In the genomic region with DNA sequence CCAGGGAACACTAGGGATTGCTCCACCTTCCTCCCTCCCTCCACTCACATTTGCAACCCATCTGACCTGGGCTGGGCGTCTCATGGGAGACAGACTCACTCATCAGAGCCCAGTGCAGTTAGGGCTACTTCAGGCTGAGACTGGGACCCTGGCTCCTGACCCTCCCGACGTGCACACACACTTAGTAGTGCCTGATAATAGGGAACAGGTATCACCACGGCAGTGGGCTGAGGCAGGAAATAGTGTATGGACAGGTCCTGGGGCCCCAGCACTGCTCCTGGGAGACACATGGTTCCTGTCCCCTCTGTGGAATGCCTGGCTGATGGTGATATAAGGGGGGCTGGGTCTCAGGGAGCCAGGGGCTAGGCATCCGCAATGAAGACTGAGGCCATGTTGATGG, we compare ENCODE assay signal across 22 cellular contexts. TPM values are rescaled to one million over a fixed set of nuclear protein-coding genes. Genes with fewer than 3 reads are reported as not detected.
DNase-seq lines count a peak whose midpoint lies in the region; ATAC-seq and TF ChIP-seq lines count a peak whose summit lies in the region.
"Had no signal": no experiment of that assay in that cellular context is flagged by ENCODE, and none has a peak within 500 bp of the region (broad histone marks: within the 10 kb centered on the region; RNA-seq: fewer than 3 reads in every experiment).

No MANE protein-coding gene starts in this region.

- no peak overlapping the region for H3K27ac Mint-ChIP-seq in activated naive CD8-positive, alpha-beta T cell treated with anti-CD3 and anti-CD28 coated beads, Interleukin-2, amount 10 ng/mL, durations not matched to agents 7 days and 5 days
- no peak overlapping the region for H3K27ac Mint-ChIP-seq in activated naive CD8-positive, alpha-beta T cell treated with anti-CD3 and anti-CD28 coated beads for 36 hours
- no peak overlapping the region for H3K27ac Mint-ChIP-seq in type B pancreatic cell
- H3K27ac Mint-ChIP-seq: activated CD8-positive, alpha-beta T cell treated with anti-CD3 and anti-CD28 coated beads, Interleukin-2, amount 10 ng/mL, durations not matched to agents 7 days and 5 days; CD8-positive, alpha-beta memory T cell; nephron progenitor cell; stimulated activated naive CD8-positive, alpha-beta T cell treated with anti-CD3 and anti-CD28 coated beads, Interleukin-15, Interleukin-2, amounts not matched to agents 100 ng/mL and 50 ng/mL, for 24 hours had no signal

- H3K4me3 ChIP-seq in ascending aorta = no peak overlapping the region
- H3K4me3 ChIP-seq: heart right ventricle, vagina had no signal

- no peak overlapping the region for H3K4me3 Mint-ChIP-seq in activated naive CD8-positive, alpha-beta T cell treated with anti-CD3 and anti-CD28 coated beads, Interleukin-2, amount 10 ng/mL, durations not matched to agents 7 days and 5 days
- H3K4me3 Mint-ChIP-seq in activated naive CD8-positive, alpha-beta T cell treated with anti-CD3 and anti-CD28 coated beads for 36 hours = no peak overlapping the region
- no peak overlapping the region for H3K4me3 Mint-ChIP-seq in type B pancreatic cell
- H3K4me3 Mint-ChIP-seq: activated CD8-positive, alpha-beta T cell treated with anti-CD3 and anti-CD28 coated beads, Interleukin-2, amount 10 ng/mL, durations not matched to agents 7 days and 5 days; CD8-positive, alpha-beta memory T cell; nephron progenitor cell; stimulated activated naive CD8-positive, alpha-beta T cell treated with anti-CD3 and anti-CD28 coated beads, Interleukin-15, Interleukin-2, amounts not matched to agents 100 ng/mL and 50 ng/mL, for 24 hours had no signal

- H3K36me3 Mint-ChIP-seq in activated naive CD8-positive, alpha-beta T cell treated with anti-CD3 and anti-CD28 coated beads, Interleukin-2, amount 10 ng/mL, durations not matched to agents 7 days and 5 days = no peaks in the 10 kb centered on the region
- no peaks in the 10 kb centered on the region for H3K36me3 Mint-ChIP-seq in activated naive CD8-positive, alpha-beta T cell treated with anti-CD3 and anti-CD28 coated beads for 36 hours
- H3K36me3 Mint-ChIP-seq in type B pancreatic cell = no peaks in the 10 kb centered on the region
- H3K36me3 Mint-ChIP-seq: CD8-positive, alpha-beta memory T cell had no signal

- POLR2A ChIA-PET in activated naive CD8-positive, alpha-beta T cell treated with anti-CD3 and anti-CD28 coated beads, Interleukin-2, amount 10 ng/mL, durations not matched to agents 7 days and 5 days (lab: Charles Lee) = no interaction called here

- H3K4me1 Mint-ChIP-seq in activated naive CD8-positive, alpha-beta T cell treated with anti-CD3 and anti-CD28 coated beads, Interleukin-2, amount 10 ng/mL, durations not matched to agents 7 days and 5 days = peaks cover 3% of the 10 kb centered on the region
- no peaks in the 10 kb centered on the region for H3K4me1 Mint-ChIP-seq in activated naive CD8-positive, alpha-beta T cell treated with anti-CD3 and anti-CD28 coated beads for 36 hours
- peaks cover 15% of the 10 kb centered on the region for H3K4me1 Mint-ChIP-seq in type B pancreatic cell (ENCODE audit: unreplicated experiment)
- H3K4me1 Mint-ChIP-seq: CD8-positive, alpha-beta memory T cell had no signal

- H3K27me3 Mint-ChIP-seq in activated naive CD8-positive, alpha-beta T cell treated with anti-CD3 and anti-CD28 coated beads, Interleukin-2, amount 10 ng/mL, durations not matched to agents 7 days and 5 days = peaks cover 2% of the 10 kb centered on the region
- no peaks in the 10 kb centered on the region for H3K27me3 Mint-ChIP-seq in activated naive CD8-positive, alpha-beta T cell treated with anti-CD3 and anti-CD28 coated beads for 36 hours
- H3K27me3 Mint-ChIP-seq in type B pancreatic cell = no peaks in the 10 kb centered on the region
- H3K27me3 Mint-ChIP-seq: stimulated activated naive CD8-positive, alpha-beta T cell treated with anti-CD3 and anti-CD28 coated beads, Interleukin-15, Interleukin-2, amounts not matched to agents 100 ng/mL and 50 ng/mL, for 24 hours had no signal

- DNase-seq in activated naive CD8-positive, alpha-beta T cell treated with anti-CD3 and anti-CD28 coated beads, Interleukin-2, amount 10 ng/mL, durations not matched to agents 7 days and 5 days = peak; percentile 4
- no peak for DNase-seq in activated naive CD8-positive, alpha-beta T cell treated with anti-CD3 and anti-CD28 coated beads for 36 hours
- peak in 1 of 2 donors; percentile 59 for DNase-seq in ascending aorta (ENCODE audit: low spot score in 2 of 2)
- peak; percentile 9 for DNase-seq in mucosa of gallbladder (ENCODE audit: low spot score)
- peak; percentile 42 for DNase-seq in type B pancreatic cell (ENCODE audit: extremely low spot score, unreplicated experiment)
- no peak for DNase-seq in kidney glomerular epithelial cell (lab: John Stamatoyannopoulos, UW)
- no peak for DNase-seq in putamen (ENCODE audit: low spot score)
- DNase-seq: activated CD8-positive, alpha-beta T cell treated with anti-CD3 and anti-CD28 coated beads, Interleukin-2, amount 10 ng/mL, durations not matched to agents 7 days and 5 days; anterior cingulate cortex; cerebellar nuclear complex; HCEC 1CT; mesendoderm; NCI-H2081; NCI-H510A; nephron progenitor cell; WERI-Rb-1 had no signal

- ATAC-seq in activated naive CD8-positive, alpha-beta T cell treated with anti-CD3 and anti-CD28 coated beads, Interleukin-2, amount 10 ng/mL, durations not matched to agents 7 days and 5 days (ENCODE audit: low read depth) = no peak
- no peak for ATAC-seq in HG03097 (IDR thresholded peaks at IDR 0.05; ENCODE audit: low FRiP score, unreplicated experiment)
- ATAC-seq: activated CD8-positive, alpha-beta T cell treated with anti-CD3 and anti-CD28 coated beads, Interleukin-2, amount 10 ng/mL, durations not matched to agents 7 days and 5 days; heart right ventricle had no signal

- peaks cover 4% of the 10 kb centered on the region for H3K9me3 Mint-ChIP-seq in activated naive CD8-positive, alpha-beta T cell treated with anti-CD3 and anti-CD28 coated beads, Interleukin-2, amount 10 ng/mL, durations not matched to agents 7 days and 5 days
- H3K9me3 Mint-ChIP-seq in activated naive CD8-positive, alpha-beta T cell treated with anti-CD3 and anti-CD28 coated beads for 36 hours = peaks cover 2% of the 10 kb centered on the region
- H3K9me3 Mint-ChIP-seq in type B pancreatic cell = no peaks in the 10 kb centered on the region

- H3K4me1 ChIP-seq in ascending aorta = peaks cover 9 to 12% of the 10 kb centered on the region in 2 donors

- TF ChIP-seq CTCF in ascending aorta (IDR thresholded peaks at IDR 0.05) (no peak), type B pancreatic cell (conservative IDR thresholded peaks at IDR 0.05) (no peak)

- intact Hi-C loops in ascending aorta (cut with DNase I) = no loop called here

- H3K9me3 ChIP-seq in ascending aorta = no peaks in the 10 kb centered on the region
- H3K9me3 ChIP-seq: vagina had no signal

- H3K27me3 ChIP-seq in ascending aorta = no peaks in the 10 kb centered on the region
- H3K27me3 ChIP-seq: heart right ventricle, vagina had no signal

- H3K27ac ChIP-seq in ascending aorta = peak overlapping the region; percentile 3 to 21
- H3K27ac ChIP-seq: vagina, WERI-Rb-1 had no signal

- H3K36me3 ChIP-seq in ascending aorta = peaks cover 63 to 67% of the 10 kb centered on the region in 2 donors
- H3K36me3 ChIP-seq: vagina, WERI-Rb-1 had no signal

RNA-seq across cellular contexts. Expression of a gene that starts 14.3 kb away (rescaled TPM):
- under 1 TPM in 1 of 2 experiments, not detected in 1; 0.23 TPM for total RNA-seq in activated naive CD8-positive, alpha-beta T cell treated with anti-CD3 and anti-CD28 coated beads, Interleukin-2, amount 10 ng/mL, durations not matched to agents 7 days and 5 days
- total RNA-seq in activated naive CD8-positive, alpha-beta T cell treated with anti-CD3 and anti-CD28 coated beads for 36 hours = under 1 TPM; 0.10 TPM
- total RNA-seq in ascending aorta (2,113 TPM), mucosa of gallbladder (995 TPM), type B pancreatic cell (ENCODE audit: low replicate concordance) (1.7 and 6.0 TPM in 2 replicates)

RNA-seq across cellular contexts. Expression of a gene that starts 37.8 kb away (rescaled TPM):
- total RNA-seq in activated naive CD8-positive, alpha-beta T cell treated with anti-CD3 and anti-CD28 coated beads, Interleukin-2, amount 10 ng/mL, durations not matched to agents 7 days and 5 days = not detected
- not detected for total RNA-seq in activated naive CD8-positive, alpha-beta T cell treated with anti-CD3 and anti-CD28 coated beads for 36 hours
- total RNA-seq in ascending aorta (not detected), mucosa of gallbladder (12.3 TPM), type B pancreatic cell (ENCODE audit: low replicate concordance) (not detected in 2 replicates)
- total RNA-seq: activated CD8-positive, alpha-beta T cell treated with anti-CD3 and anti-CD28 coated beads, Interleukin-2, amount 10 ng/mL, durations not matched to agents 7 days and 5 days; CD8-positive, alpha-beta memory T cell; heart right ventricle; renal cortical epithelial cell; vagina had no signal

Comparison
In these comparisons a context has a peak if more than half of its experiments do, and no peak if none do; other contexts are left out.
1. DNase-seq: peak in activated naive CD8-positive, alpha-beta T cell treated with anti-CD3 and anti-CD28 coated beads, Interleukin-2, amount 10 ng/mL, durations not matched to agents 7 days and 5 days (single experiment), mucosa of gallbladder (single experiment) and type B pancreatic cell (single experiment); none in activated naive CD8-positive, alpha-beta T cell treated with anti-CD3 and anti-CD28 coated beads for 36 hours (single experiment), kidney glomerular epithelial cell (single experiment) and putamen (single experiment).
2. RNA of a gene that starts 14.3 kb away (total RNA-seq): 2,113 TPM in ascending aorta (single experiment) and 995 TPM in mucosa of gallbladder (single experiment); 1.7 to 6.0 TPM in type B pancreatic cell, 0.23 TPM in activated naive CD8-positive, alpha-beta T cell treated with anti-CD3 and anti-CD28 coated beads, Interleukin-2, amount 10 ng/mL, durations not matched to agents 7 days and 5 days and 0.10 TPM in activated naive CD8-positive, alpha-beta T cell treated with anti-CD3 and anti-CD28 coated beads for 36 hours; every median in the first group is over 100 times any median in the second.